Comparison of ENCODE assay signal across 8 cellular contexts in genomic region chr7:35801392-35802101, GRCh38. TPM values are rescaled to one million over a fixed set of nuclear protein-coding genes. Genes with fewer than 3 reads are reported as not detected.
DNase-seq lines count a peak whose midpoint lies in the region; ATAC-seq and TF ChIP-seq lines count a peak whose summit lies in the region.

No MANE protein-coding gene starts in this region.

- no peaks in the 10 kb centered on the region for H3K27me3 ChIP-seq in right atrium auricular region
- H3K27me3 ChIP-seq in vagina: no peaks in the 10 kb centered on the region

- H3K4me1 ChIP-seq in right atrium auricular region (peaks cover 0 to 44% of the 10 kb centered on the region in 2 donors), vagina (peaks cover 54% of the 10 kb centered on the region)

- peak overlapping the region; percentile 93 to 97 (median 93) for H3K4me3 Mint-ChIP-seq in T-cell

- no peak for DNase-seq in GM12864 (ENCODE audit: low read depth)
- DNase-seq in HFF-Myc (ENCODE audit: extremely low read depth, low read depth): peak; percentile 27
- DNase-seq in MV-4-11 (lab: John Stamatoyannopoulos, UW): peak; percentile 20
- DNase-seq in T-cell: peak; percentile 59 to 81 (median 71)
- DNase-seq in amniotic epithelial cell (ENCODE audit: low read depth): peak; percentile 61
- DNase-seq in right atrium auricular region (ENCODE audit: low spot score): peak; percentile 66
- peak; percentile 79 for DNase-seq in putamen (ENCODE audit: low spot score)
- DNase-seq in vagina (ENCODE audit: extremely low spot score in 2 of 2): no peak

- peak; percentile 48 to 53 (median 52) for ATAC-seq in T-cell (replicated peaks in 1 of 4)

- H3K9me3 ChIP-seq in right atrium auricular region: no peaks in the 10 kb centered on the region
- H3K9me3 ChIP-seq in vagina: no peaks in the 10 kb centered on the region

- H3K36me3 Mint-ChIP-seq in T-cell: peaks cover 11% of the 10 kb centered on the region

- H3K27me3 Mint-ChIP-seq in T-cell: no peaks in the 10 kb centered on the region

- peak overlapping the region; percentile 99 to 100 for H3K27ac ChIP-seq in right atrium auricular region
- H3K27ac ChIP-seq in vagina: peak overlapping the region; percentile 99

- CTCF ChIA-PET in T-cell (lab: Charles Lee): interaction anchor here (0.8 to 3.9 kb wide), 16 partner anchors 8 to 155 kb away, joined by 3 to 23 read pairs (median 4); partner anchors contain the start of gene HERPUD2 (in 1 of the 2)

- H3K27ac Mint-ChIP-seq in T-cell: peak overlapping the region; percentile 92 to 99

- H3K4me3 ChIP-seq in GM12864 (ENCODE audit: low read depth, low read length) (peak overlapping the region; percentile 98), HFF-Myc (replicated peaks; ENCODE audit: low read depth, low read length) (peak overlapping the region; percentile 86), right atrium auricular region (peak overlapping the region; percentile 97 to 99), vagina (peak overlapping the region; percentile 71 to 90)

- intact Hi-C loops in vagina (cut with DNase I): loop anchor here (10.0 kb wide), 2 partner anchors 47 to 87 kb away; no protein-coding TSS in a partner anchor

- peaks cover 48 to 56% (median 52%) of the 10 kb centered on the region in 3 donors for H3K4me1 Mint-ChIP-seq in T-cell

- H3K9me3 Mint-ChIP-seq in T-cell: no peaks in the 10 kb centered on the region

- H3K36me3 ChIP-seq in right atrium auricular region (no peaks in the 10 kb centered on the region), vagina (no peaks in the 10 kb centered on the region)

- no peak for TF ChIP-seq POLR2A in vagina (IDR thresholded peaks at IDR 0.05)

- POLR2A ChIA-PET in T-cell (lab: Charles Lee): interaction anchor here (0.5 to 3.7 kb wide), 9 partner anchors 20 to 111 kb away, joined by 3 to 22 read pairs (median 6); partner anchors contain the start of gene HERPUD2 (in 1 of the 2)

- peak; percentile 37 for TF ChIP-seq CTCF in GM12864 (IDR thresholded peaks at IDR 0.05; ENCODE audit: low read depth, low read length, missing control alignments)
- TF ChIP-seq CTCF in HFF-Myc (IDR thresholded peaks at IDR 0.05; ENCODE audit: low read depth, low read length, missing control alignments): peak; percentile 76
- TF ChIP-seq CTCF in right atrium auricular region (IDR thresholded peaks at IDR 0.05): peak; percentile 50 to 79
- peak in 2 of 3 experiments; percentile 35 to 54 for TF ChIP-seq CTCF in vagina (IDR thresholded peaks at IDR 0.05)

RNA-seq across cellular contexts. Expression of gene SEPTIN7, which starts 0.7 kb away (rescaled TPM):
- total RNA-seq in T-cell: 100 to 1,000 TPM; 181 to 231 (median 200) TPM
- 100 to 1,000 TPM; 155 to 171 TPM for total RNA-seq in right atrium auricular region
- total RNA-seq in vagina: 151 TPM

Comparison
In these comparisons a context has a peak if more than half of its experiments do, and no peak if none do; other contexts are left out.
1. DNase-seq: peak in HFF-Myc (single experiment), MV-4-11 (single experiment), T-cell (34 of 34), amniotic epithelial cell (single experiment), right atrium auricular region (single experiment) and putamen (single experiment); none in GM12864 (single experiment) and vagina (0 of 2).
2. Peak in every context shown above with its lines, with median percentiles within 50 percentile points of each other: H3K4me3 ChIP-seq and CTCF ChIP-seq.